In the genomic region with DNA sequence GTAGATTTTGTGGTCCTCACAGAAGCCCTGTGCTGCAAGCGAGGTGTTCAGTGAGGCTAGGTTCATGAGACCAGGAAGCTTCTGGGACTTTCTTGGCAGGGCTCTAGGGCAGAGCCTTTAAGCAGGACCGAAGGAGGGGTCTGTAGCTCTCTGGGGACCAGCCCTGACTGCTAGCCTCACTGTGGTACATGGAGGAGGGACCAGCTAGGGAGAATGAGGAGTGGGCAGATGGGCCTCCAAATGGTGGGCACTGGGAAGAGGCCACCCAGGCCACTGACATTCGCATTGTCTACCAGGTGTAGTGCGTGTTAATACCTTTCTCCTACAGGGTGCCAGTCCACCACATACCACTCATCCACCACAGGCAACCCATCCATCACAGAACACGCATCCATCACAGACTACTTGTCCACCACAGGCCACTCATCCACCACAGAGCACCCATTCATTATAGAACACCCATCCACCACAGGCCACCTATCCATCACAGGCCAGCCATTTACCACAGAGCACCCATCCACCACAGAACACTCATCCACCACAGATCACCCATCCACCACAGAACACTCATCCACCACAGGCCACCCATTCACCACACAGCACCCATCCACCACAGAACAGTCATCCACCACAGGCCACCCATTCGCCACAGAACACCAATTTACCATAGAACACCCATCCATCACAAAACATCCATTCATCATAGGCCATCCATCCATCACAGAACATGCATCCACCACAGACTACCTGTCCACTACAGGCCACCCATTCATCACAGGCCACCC, we compare ENCODE assay signal across 18 cellular contexts. TPM values are rescaled to one million over a fixed set of nuclear protein-coding genes. Genes with fewer than 3 reads are reported as not detected.
"Had no signal": no experiment of that assay in that cellular context is flagged by ENCODE, and none has a peak within 500 bp of the region (broad histone marks: within the 10 kb centered on the region; RNA-seq: fewer than 3 reads in every experiment).

No MANE protein-coding gene starts in this region.

- H3K4me3 Mint-ChIP-seq: activated naive CD4-positive, alpha-beta T cell treated with anti-CD3 and anti-CD28 coated beads, Interleukin-2, amount 50 U/mL, for 24 hours; effector memory CD8-positive, alpha-beta T cell; naive thymus-derived CD8-positive, alpha-beta T cell; stimulated activated naive CD8-positive, alpha-beta T cell treated with anti-CD3 and anti-CD28 coated beads, Interleukin-15, Interleukin-2, amounts not matched to agents 100 ng/mL and 50 ng/mL, for 24 hours; T-helper 17 cell had no signal

- H3K9me3 ChIP-seq: body of pancreas, esophagus squamous epithelium, pancreas, suprapubic skin, transverse colon had no signal

- H3K4me3 ChIP-seq: body of pancreas, esophagus squamous epithelium, pancreas, smooth muscle cell, suprapubic skin, transverse colon had no signal

- H3K4me1 ChIP-seq: body of pancreas, pancreas, suprapubic skin, transverse colon had no signal

- H3K27me3 ChIP-seq: body of pancreas, esophagus squamous epithelium, pancreas, suprapubic skin, transverse colon had no signal

- ATAC-seq: body of pancreas; effector memory CD8-positive, alpha-beta T cell; naive thymus-derived CD8-positive, alpha-beta T cell; pancreas; sciatic nerve; T-helper 17 cell had no signal

- H3K9me3 Mint-ChIP-seq: activated naive CD4-positive, alpha-beta T cell treated with anti-CD3 and anti-CD28 coated beads, Interleukin-2, amount 50 U/mL, for 24 hours; effector memory CD8-positive, alpha-beta T cell; naive thymus-derived CD8-positive, alpha-beta T cell; stimulated activated naive CD8-positive, alpha-beta T cell treated with anti-CD3 and anti-CD28 coated beads, Interleukin-15, Interleukin-2, amounts not matched to agents 100 ng/mL and 50 ng/mL, for 24 hours had no signal

- H3K27ac ChIP-seq: body of pancreas, esophagus squamous epithelium, pancreas, suprapubic skin, transverse colon, WERI-Rb-1 had no signal

- H3K36me3 ChIP-seq: esophagus squamous epithelium, pancreas, suprapubic skin, transverse colon, WERI-Rb-1 had no signal

- H3K36me3 Mint-ChIP-seq: activated naive CD4-positive, alpha-beta T cell treated with anti-CD3 and anti-CD28 coated beads, Interleukin-2, amount 50 U/mL, for 24 hours; naive thymus-derived CD8-positive, alpha-beta T cell had no signal

- H3K4me2 ChIP-seq: smooth muscle cell had no signal

- H3K27me3 Mint-ChIP-seq: activated naive CD4-positive, alpha-beta T cell treated with anti-CD3 and anti-CD28 coated beads, Interleukin-2, amount 50 U/mL, for 24 hours; naive thymus-derived CD8-positive, alpha-beta T cell; stimulated activated naive CD8-positive, alpha-beta T cell treated with anti-CD3 and anti-CD28 coated beads, Interleukin-15, Interleukin-2, amounts not matched to agents 100 ng/mL and 50 ng/mL, for 24 hours; T-helper 17 cell had no signal

- H3K4me1 Mint-ChIP-seq: activated naive CD4-positive, alpha-beta T cell treated with anti-CD3 and anti-CD28 coated beads, Interleukin-2, amount 50 U/mL, for 24 hours; naive thymus-derived CD8-positive, alpha-beta T cell; T-helper 17 cell had no signal

- DNase-seq: activated CD8-positive, alpha-beta memory T cell treated with anti-CD3 and anti-CD28 coated beads for 24 hours; body of pancreas; effector memory CD8-positive, alpha-beta T cell; esophagus squamous epithelium; mesendoderm; naive thymus-derived CD8-positive, alpha-beta T cell; pancreas; T-helper 17 cell; transverse colon; WERI-Rb-1 had no signal

- H3K27ac Mint-ChIP-seq: activated naive CD4-positive, alpha-beta T cell treated with anti-CD3 and anti-CD28 coated beads, Interleukin-2, amount 50 U/mL, for 24 hours; effector memory CD8-positive, alpha-beta T cell; stimulated activated naive CD8-positive, alpha-beta T cell treated with anti-CD3 and anti-CD28 coated beads, Interleukin-15, Interleukin-2, amounts not matched to agents 100 ng/mL and 50 ng/mL, for 24 hours; T-helper 17 cell had no signal

RNA-seq across cellular contexts. Expression of gene ZNF488, which starts 31.6 kb away (rescaled TPM):
- total RNA-seq: glomerular endothelial cell; naive thymus-derived CD8-positive, alpha-beta T cell; pulmonary artery endothelial cell; SK-MEL-5; T-helper 17 cell had no signal
- polyA plus RNA-seq: naive thymus-derived CD8-positive, alpha-beta T cell; pancreas; smooth muscle cell had no signal
